In genomic region chrX:22203186-22203585, GRCh38 we compare ENCODE assay signal across 26 cellular contexts.
"Had no signal": no experiment of that assay in that cellular context is flagged by ENCODE, and none has a peak within 500 bp of the region (broad histone marks: within the 10 kb centered on the region; RNA-seq: fewer than 3 reads in every experiment).

No MANE protein-coding gene starts in this region.

- H3K9me3 ChIP-seq: Peyer's patch, SJCRH30, SK-N-SH had no signal

- H3K27me3 ChIP-seq: brain microvascular endothelial cell, cardiac muscle cell, Peyer's patch, SJCRH30 had no signal

- DNase-seq: activated CD4-positive, alpha-beta memory T cell treated with anti-CD3 and anti-CD28 coated beads, Interleukin-2, amount 10 ng/mL, durations not matched to agents 7 days and 5 days; activated CD4-positive, alpha-beta T cell treated with anti-CD3 and anti-CD28 coated beads for 36 hours; activated CD4-positive, alpha-beta T cell treated with anti-CD3 and anti-CD28 coated beads, Interleukin-2, amount 50 U/mL, for 1 hour; activated gamma-delta T cell; activated naive CD4-positive, alpha-beta T cell treated with anti-CD3 and anti-CD28 coated beads for 36 hours; activated T-cell treated with anti-CD3 and anti-CD28 coated beads for 4 hours; activated T-cell treated with anti-CD3 and anti-CD28 coated beads, Interleukin-2, amount 50 U/mL, for 48 hours; amygdala; brain microvascular endothelial cell; cerebellar nuclear complex; Karpas-422; NCI-H1105 treated with DMSO at 0.1 percent for 48 hours; NCI-H1436 treated with DMSO at 0.1 percent for 48 hours; NCI-H187; NCI-H2081 treated with DMSO at 0.1 percent for 48 hours; NCI-H345; NCI-H526; Peyer's patch; Right ventricle myocardium superior; SK-N-SH; T-helper 1 cell had no signal

- ATAC-seq: activated CD4-positive, alpha-beta T cell treated with anti-CD3 and anti-CD28 coated beads for 36 hours; activated T-helper 17 cell treated with anti-CD3 and anti-CD28 coated beads, Interleukin-2, amount 50 U/mL, for 72 hours had no signal

- H3K4me3 ChIP-seq: cardiac muscle cell, Peyer's patch, SJCRH30 had no signal

- H3K27ac ChIP-seq: brain microvascular endothelial cell, cardiac muscle cell, Peyer's patch, RWPE1, SJCRH30, VCaP had no signal

- H3K4me1 ChIP-seq: Peyer's patch had no signal

- H3K36me3 ChIP-seq: brain microvascular endothelial cell, cardiac muscle cell, Peyer's patch, SJCRH30 had no signal
